Comparison of ENCODE assay signal across 9 cellular contexts in genomic region chr7:73841689-73842247, GRCh38. TPM values are rescaled to one million over a fixed set of nuclear protein-coding genes. Genes with fewer than 3 reads are reported as not detected.
DNase-seq lines count a peak whose midpoint lies in the region; ATAC-seq, FAIRE-seq and TF ChIP-seq lines count a peak whose summit lies in the region.
"Had no signal": no experiment of that assay in that cellular context is flagged by ENCODE, and none has a peak within 500 bp of the region (broad histone marks: within the 10 kb centered on the region; RNA-seq: fewer than 3 reads in every experiment).

No MANE protein-coding gene starts in this region.

- CTCF ChIA-PET in T-cell (lab: Charles Lee): interaction anchor here (0.6 to 1.5 kb wide), 3 partner anchors 13 to 263 kb away, joined by 3 to 8 read pairs (median 5); partner anchors contain the start of gene TBL2 (in 1 of the 2)

- intact Hi-C loops in sciatic nerve (cut with DNase I): no loop called here

- FAIRE-seq in frontal cortex (lab: Jason Lieb, UNC): no peak

- H3K27ac Mint-ChIP-seq in T-cell (peak overlapping the region; percentile 63 to 82), glutamatergic neuron (ENCODE audit: unreplicated experiment) (no peak overlapping the region)

- H3K9me3 Mint-ChIP-seq in T-cell: no peaks in the 10 kb centered on the region
- peaks cover 5% of the 10 kb centered on the region for H3K9me3 Mint-ChIP-seq in glutamatergic neuron (ENCODE audit: unreplicated experiment)

- H3K4me3 Mint-ChIP-seq in T-cell (peak overlapping the region; percentile 81 to 86 (median 84)), glutamatergic neuron (ENCODE audit: unreplicated experiment) (peak overlapping the region; percentile 84)

- H3K36me3 Mint-ChIP-seq in T-cell (no peaks in the 10 kb centered on the region), glutamatergic neuron (ENCODE audit: unreplicated experiment) (no peaks in the 10 kb centered on the region)

- no peaks in the 10 kb centered on the region for H3K27me3 Mint-ChIP-seq in T-cell
- peaks cover 2% of the 10 kb centered on the region for H3K27me3 Mint-ChIP-seq in glutamatergic neuron (ENCODE audit: unreplicated experiment)

- TF ChIP-seq CTCF in glutamatergic neuron (IDR thresholded peaks at IDR 0.05; ENCODE audit: partially characterized antibody, unreplicated experiment): no peak

- POLR2A ChIA-PET in T-cell (lab: Charles Lee): interaction anchor here (0.6 kb wide), 2 partner anchors 13 to 323 kb away, joined by 3 to 4 read pairs; no protein-coding TSS in a partner anchor

- ATAC-seq in GM21390 (IDR thresholded peaks at IDR 0.05; ENCODE audit: unreplicated experiment) (peak; percentile 2), T-cell (replicated peaks in 1 of 4) (peak in 2 of 4 experiments; percentile 4 to 8), sciatic nerve (peak; percentile 58), GM18868 (IDR thresholded peaks at IDR 0.05; ENCODE audit: unreplicated experiment) (no peak)

- DNase-seq in T-cell: no peak
- no peak for DNase-seq in glutamatergic neuron
- no peak for DNase-seq in sciatic nerve (ENCODE audit: low spot score)
- DNase-seq in frontal cortex (ENCODE audit: low spot score in 2 of 2): no peak
- DNase-seq in activated CD4-positive, alpha-beta T cell treated with anti-CD3 and anti-CD28 coated beads for 48 hours: no peak
- DNase-seq in AG08395 (ENCODE audit: low spot score): no peak

- H3K4me1 Mint-ChIP-seq in T-cell (peaks cover 7 to 14% (median 11%) of the 10 kb centered on the region in 3 donors), glutamatergic neuron (ENCODE audit: low read depth, unreplicated experiment) (no peaks in the 10 kb centered on the region)

RNA-seq across cellular contexts. Expression of gene METTL27, which starts 0.5 kb away (rescaled TPM):
- total RNA-seq in T-cell (1 to 10 TPM in 4 of 5 donors, under 1 TPM in 1; 0.45 to 7.2 (median 1.8) TPM), glutamatergic neuron (ENCODE audit: unreplicated experiment) (2.9 TPM), sciatic nerve (6.2 TPM), frontal cortex (0.41 TPM)

RNA-seq across cellular contexts. Expression of gene CLDN4, which starts 11.0 kb away (rescaled TPM):
- total RNA-seq in T-cell (1 to 10 TPM in 1 of 5 donors, under 1 TPM in 2, not detected in 2; 0.53 to 1.3 (median 0.79) TPM), glutamatergic neuron (ENCODE audit: unreplicated experiment) (0.54 TPM), sciatic nerve (0.85 TPM), frontal cortex (not detected)

RNA-seq across cellular contexts. Expression of gene TMEM270, which starts 19.2 kb away (rescaled TPM):
- total RNA-seq in T-cell: not detected
- total RNA-seq in glutamatergic neuron (ENCODE audit: unreplicated experiment): not detected
- not detected for total RNA-seq in sciatic nerve
- total RNA-seq in frontal cortex: not detected
- total RNA-seq: subcutaneous adipose tissue had no signal
